ENCODE assay signal across 8 cellular contexts in the genomic region with DNA sequence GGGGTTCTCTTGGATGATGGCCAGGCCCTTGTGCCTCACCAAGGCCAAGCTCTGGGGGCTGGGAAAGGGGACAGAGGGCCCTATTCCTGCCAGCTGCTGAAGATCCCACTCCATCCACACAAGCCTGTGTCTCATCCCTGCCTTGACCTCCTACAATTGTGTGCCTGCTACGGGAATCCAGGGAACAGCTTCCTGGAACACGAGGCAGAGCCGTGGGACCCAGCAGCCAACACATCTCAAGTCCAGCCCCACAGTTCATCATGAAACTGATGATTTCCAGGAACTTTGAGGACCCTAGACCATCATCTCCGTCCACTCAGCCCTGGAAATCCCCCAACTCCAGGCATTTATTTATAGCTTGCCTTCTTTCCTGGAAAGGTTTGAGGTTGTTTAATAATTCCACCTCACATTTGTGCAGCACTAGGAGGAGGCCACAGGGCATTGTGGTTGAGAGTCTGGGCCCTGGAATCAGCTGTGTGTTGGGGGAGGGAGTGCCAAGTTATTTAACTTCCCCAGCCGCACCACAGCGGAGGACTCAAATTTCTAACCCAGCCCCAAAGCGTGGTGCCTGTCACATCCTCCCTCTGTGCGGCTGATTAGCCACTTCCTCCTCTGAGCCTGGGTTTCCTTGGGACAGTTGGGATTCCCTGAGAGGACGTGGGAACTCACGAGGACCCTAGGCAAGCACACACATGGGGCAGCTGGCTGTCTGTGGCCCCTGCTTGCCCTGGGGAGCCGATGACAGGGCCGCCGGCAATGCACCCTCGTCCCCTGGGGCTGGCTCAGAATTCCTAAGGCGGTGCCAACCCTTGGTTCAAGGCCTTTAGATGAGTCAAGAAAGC. TPM values are rescaled to one million over a fixed set of nuclear protein-coding genes. Genes with fewer than 3 reads are reported as not detected.
DNase-seq lines count a peak whose midpoint lies in the region; ATAC-seq and TF ChIP-seq lines count a peak whose summit lies in the region.

No MANE protein-coding gene starts in this region.

- peak; percentile 84 for DNase-seq in A673 (ENCODE audit: low spot score)
- peak; percentile 24 for DNase-seq in OCI-M2 (lab: John Stamatoyannopoulos, UW; ENCODE audit: unreplicated experiment)
- DNase-seq in coronary artery (ENCODE audit: low spot score) = peak; percentile 96
- DNase-seq in lower leg skin (ENCODE audit: low spot score in 2 of 2) = peak; percentile 72 to 91
- DNase-seq in thoracic aorta (ENCODE audit: low spot score) = peak; percentile 76

- intact Hi-C loops in A673 (cut with micrococcal nuclease; ENCODE audit: unreplicated experiment) = no loop called here
- intact Hi-C loops in lower leg skin (cut with DNase I; ENCODE audit: low total_unique reads) = no loop called here

- no peaks in the 10 kb centered on the region for H3K27me3 ChIP-seq in A673 (replicated peaks; ENCODE audit: insufficient read depth, low read depth, low read length, poor library complexity)
- no peaks in the 10 kb centered on the region for H3K27me3 ChIP-seq in thoracic aorta (replicated peaks; ENCODE audit: insufficient read depth)

- no peak overlapping the region for H3K27ac ChIP-seq in A673 (ENCODE audit: low read depth, low read length, poor library complexity, severe bottlenecking)
- peak overlapping the region; percentile 59 to 87 for H3K27ac ChIP-seq in coronary artery
- H3K27ac ChIP-seq in thoracic aorta = peak overlapping the region; percentile 78 to 81

- H3K9me3 ChIP-seq in A673 (ENCODE audit: low read depth, low read length, poor library complexity, severe bottlenecking) (no peaks in the 10 kb centered on the region), thoracic aorta (no peaks in the 10 kb centered on the region)

- no peak overlapping the region for H3K4me3 ChIP-seq in A673 (ENCODE audit: low read depth, low read length, poor library complexity, severe bottlenecking)
- peak overlapping the region; percentile 36 for H3K4me3 ChIP-seq in coronary artery
- H3K4me3 ChIP-seq in lower leg skin (ENCODE audit: low read depth, poor library complexity, severe bottlenecking) = no peak overlapping the region
- peak overlapping the region; percentile 33 for H3K4me3 ChIP-seq in thoracic aorta

- H3K4me1 ChIP-seq in A673 (ENCODE audit: insufficient read depth, low read length, poor library complexity, severe bottlenecking) (peaks cover 12% of the 10 kb centered on the region), thoracic aorta (ENCODE audit: control insufficient read depth in 1 of 2, low read depth in 2 of 2) (peaks cover 31 to 39% of the 10 kb centered on the region in 2 donors)

- TF ChIP-seq CTCF in A673 (conservative IDR thresholded peaks at IDR 0.05; ENCODE audit: low read depth, low read length) = no peak
- TF ChIP-seq CTCF in coronary artery (IDR thresholded peaks at IDR 0.05) = no peak
- no peak for TF ChIP-seq CTCF in lower leg skin (IDR thresholded peaks at IDR 0.05)
- TF ChIP-seq CTCF in thoracic aorta (IDR thresholded peaks at IDR 0.05) = no peak

- WGBS in lower leg skin, 2 donors = 23% methylated on average over 15 of the region's 15 CpGs

- CTCF ChIA-PET in A673 (lab: Charles Lee) = interaction anchor here (0.5 to 1.0 kb wide), 2 partner anchors 12 to 125 kb away, joined by 3 read pairs; no protein-coding TSS in a partner anchor

- no peak for TF ChIP-seq POLR2A in lower leg skin (IDR thresholded peaks at IDR 0.05)

- ATAC-seq in GM21423 (IDR thresholded peaks at IDR 0.05; ENCODE audit: unreplicated experiment) = peak; percentile 62
- ATAC-seq in thoracic aorta (ENCODE audit: insufficient number of reproducible peaks, low FRiP score, low read depth) = peak; percentile 85
- ATAC-seq in HG03280 (IDR thresholded peaks at IDR 0.05; ENCODE audit: unreplicated experiment) = no peak
- no peak for ATAC-seq in HG03342 (IDR thresholded peaks at IDR 0.05; ENCODE audit: unreplicated experiment)

- no TSS peak for BruUV-seq in A673 (replicated peaks; lab: Mats Ljungman, UMichigan)

- POLR2A ChIA-PET in A673 (lab: Charles Lee; ENCODE audit: low non-redundant PET) = no interaction called here

- H3K36me3 ChIP-seq in A673 (ENCODE audit: insufficient read depth, low read length, poor library complexity, severe bottlenecking) (no peaks in the 10 kb centered on the region), thoracic aorta (no peaks in the 10 kb centered on the region)

RNA-seq across cellular contexts. Expression of gene GGTA1, which starts 58.2 kb away (rescaled TPM):
- total RNA-seq in A673 (2021) = not detected in 2 replicates
- total RNA-seq in lower leg skin = 10 to 100 TPM in 1 of 4 donors, 1 to 10 TPM in 3; 5.4 to 11.9 (median 8.0) TPM
- total RNA-seq in thoracic aorta = 100 to 1,000 TPM in 1 of 2 donors, 10 to 100 TPM in 1; 55.1 to 102 TPM

Comparison
In these comparisons a context has a peak if more than half of its experiments do, and no peak if none do; other contexts are left out.
1. DNase-seq: peak in every context shown above with its lines; median percentile 96 in coronary artery; 84 in A673; 82 in lower leg skin; 76 in thoracic aorta; 24 in OCI-M2.
2. H3K4me3 ChIP-seq: peak in coronary artery (single experiment) and thoracic aorta (single experiment); none in A673 (single experiment) and lower leg skin (single experiment).
3. ATAC-seq: peak in GM21423 (single experiment) and thoracic aorta (single experiment); none in HG03280 (single experiment) and HG03342 (single experiment).
4. RNA of gene GGTA1, which starts 58.2 kb away (total RNA-seq): 55.1 to 102 TPM in thoracic aorta; 5.4 to 11.9 TPM in lower leg skin and not detected in A673; every median in the first group is over 4 times any median in the second.